In the genomic region with DNA sequence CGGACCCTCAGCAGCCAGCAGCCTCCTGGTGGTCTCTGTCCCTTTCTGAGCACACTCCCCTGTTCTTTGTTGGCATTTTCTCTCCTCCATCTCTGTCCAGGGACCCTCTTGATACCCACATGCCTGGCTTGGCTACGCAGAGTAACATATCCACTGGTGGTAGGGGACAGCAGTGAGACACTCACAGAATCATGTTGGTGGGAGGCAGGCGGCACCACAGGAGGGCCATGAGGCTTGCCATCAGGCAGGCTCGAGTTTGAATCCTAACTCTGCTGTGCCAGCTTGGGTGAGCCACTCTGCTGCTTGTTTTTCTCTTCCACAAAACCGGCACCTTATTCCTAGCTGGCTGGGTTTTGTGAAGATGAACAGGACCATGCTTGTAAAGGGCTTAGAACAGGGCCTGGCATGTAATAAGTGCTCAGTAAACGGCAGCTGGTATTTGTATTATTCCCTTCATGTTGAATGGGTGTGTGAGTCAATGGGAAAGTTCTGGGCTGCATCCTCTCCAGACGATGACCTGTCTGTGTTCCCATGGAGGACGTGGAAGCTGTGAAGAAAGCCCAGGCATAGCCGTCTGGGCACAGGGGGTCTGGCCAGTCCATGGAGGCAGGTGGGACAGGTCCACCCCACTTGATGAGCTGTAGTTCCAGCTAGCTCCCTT, we compare ENCODE assay signal across 1 cellular context.
TF ChIP-seq lines count a peak whose summit lies in the region.

No MANE protein-coding gene starts in this region.

TF ChIP-seq in SK-N-SH treated with all-trans-retinoic acid at 6 μM for 48 hours, 23 proteins besides CTCF, POLR2A, EP300 and RAD21 (continued from another document):
- TF ChIP-seq, protein P1, sequence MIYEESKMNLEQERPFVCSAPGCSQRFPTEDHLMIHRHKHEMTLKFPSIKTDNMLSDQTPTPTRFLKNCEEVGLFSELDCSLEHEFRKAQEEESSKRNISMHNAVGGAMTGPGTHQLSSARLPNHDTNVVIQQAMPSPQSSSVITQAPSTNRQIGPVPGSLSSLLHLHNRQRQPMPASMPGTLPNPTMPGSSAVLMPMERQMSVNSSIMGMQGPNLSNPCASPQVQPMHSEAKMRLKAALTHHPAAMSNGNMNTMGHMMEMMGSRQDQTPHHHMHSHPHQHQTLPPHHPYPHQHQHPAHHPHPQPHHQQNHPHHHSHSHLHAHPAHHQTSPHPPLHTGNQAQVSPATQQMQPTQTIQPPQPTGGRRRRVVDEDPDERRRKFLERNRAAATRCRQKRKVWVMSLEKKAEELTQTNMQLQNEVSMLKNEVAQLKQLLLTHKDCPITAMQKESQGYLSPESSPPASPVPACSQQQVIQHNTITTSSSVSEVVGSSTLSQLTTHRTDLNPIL (CRISPR knock-in tag; IDR thresholded peaks at IDR 0.05; ENCODE audit: low read depth): no peak
